ENCODE assay signal across 8 cellular contexts in genomic region chr12:56724989-56725722, GRCh38. TPM values are rescaled to one million over a fixed set of nuclear protein-coding genes. Genes with fewer than 3 reads are reported as not detected.
DNase-seq lines count a peak whose midpoint lies in the region; ATAC-seq, FAIRE-seq and TF ChIP-seq lines count a peak whose summit lies in the region.

Gene NACA, minus strand, starts transcription at chr12:56725299. Its CDS starts 778 bp downstream, at chr12:56724521.

- peak within 1 kb of the TSS; percentile 90 for H4K5ac ChIP-seq in H1 (ENCODE audit: insufficient read length, low read depth, low read length)

- H3K4ac ChIP-seq in H1 (replicated peaks; ENCODE audit: insufficient read length, low read depth, low read length) (peak within 1 kb of the TSS; percentile 10), mesenchymal stem cell (ENCODE audit: low read depth in 1 of 2, low read length in 2 of 2) (peak within 1 kb of the TSS; percentile 49 to 99)

- no peak; a peak in 1 of 4 replicates for TF ChIP-seq RAD21 in H1 (IDR thresholded peaks at IDR 0.05 in 1 of 2, conservative IDR thresholded peaks at IDR 0.05 in 1 of 2; ENCODE audit: low read depth in 2 of 2, low read length in 2 of 2)

- peaks cover 24 to 29% of the 10 kb centered on the region in 2 experiments for H4K20me1 ChIP-seq in H1 (replicated peaks in 1 of 2; ENCODE audit: control insufficient read depth in 1 of 2, insufficient read depth in 2 of 2, low read length in 2 of 2)

- peaks cover 14% of the 10 kb centered on the region for H3K79me1 ChIP-seq in H1 (ENCODE audit: low read depth, low read length)
- no peaks in the 10 kb centered on the region for H3K79me1 ChIP-seq in mesenchymal stem cell (replicated peaks; ENCODE audit: low read length, poor library complexity, severe bottlenecking)

- peak within 1 kb of the TSS; percentile 95 for H4K91ac ChIP-seq in H1 (replicated peaks; ENCODE audit: insufficient read length, low read length)
- peak within 1 kb of the TSS; percentile 85 for H4K91ac ChIP-seq in mesenchymal stem cell (ENCODE audit: low read length)

- no peaks in the 10 kb centered on the region; the same call in none of the 2 replicates for H3K23me2 ChIP-seq in H1 (ENCODE audit: low read depth, low read length)

- H3K18ac ChIP-seq in H1 (ENCODE audit: extremely low read depth, low read length) (peak within 1 kb of the TSS; percentile 98), mesenchymal stem cell (ENCODE audit: low read depth in 1 of 2, low read length in 2 of 2) (peak within 1 kb of the TSS; percentile 83 to 91)

- WGBS in H1 (ENCODE audit: extremely low coverage in 1 of 2, insufficient coverage in 1 of 2, insufficient read length in 1 of 2, insufficient replicate concordance in 2 of 2, low coverage in 1 of 2, low lambda C conversion rate in 2 of 2, missing lambda C conversion rate in 1 of 2), 2 experiments = 1% methylated on average over 38 of the region's 46 CpGs; no CpG with 5 or more reads in 1 of the 2 experiments
- WGBS in mesenchymal stem cell = 1% methylated on average over 45 of the region's 46 CpGs

- H3K9ac ChIP-seq in H1 (replicated peaks in 1 of 4; ENCODE audit: extremely low read depth in 1 of 4, low read depth in 3 of 4, low read length in 3 of 4) (peak within 1 kb of the TSS; percentile 91 to 100 (median 99)), mesenchymal stem cell (ENCODE audit: low read length) (peak within 1 kb of the TSS; percentile 98)

- H3K23ac ChIP-seq in H1 (ENCODE audit: insufficient read length) = no peak within 1 kb of the TSS
- peak within 1 kb of the TSS in 1 of 2 experiments; percentile 23 for H3K23ac ChIP-seq in mesenchymal stem cell (ENCODE audit: low read length in 2 of 2)

- H2BK120ac ChIP-seq in H1 (replicated peaks; ENCODE audit: low read depth, low read length) = peak within 1 kb of the TSS; percentile 24
- peak within 1 kb of the TSS; percentile 1 for H2BK120ac ChIP-seq in mesenchymal stem cell (ENCODE audit: low read depth, low read length)

- peak within 1 kb of the TSS; percentile 99 for H2BK5ac ChIP-seq in H1 (ENCODE audit: low read depth, low read length)
- peak within 1 kb of the TSS; percentile 91 for H2BK5ac ChIP-seq in mesenchymal stem cell (ENCODE audit: low read depth, low read length, poor library complexity, severe bottlenecking)

- H2AFZ ChIP-seq in H1 (ENCODE audit: low read length) (peak within 1 kb of the TSS; percentile 87; the same call in 1 of the 2 replicates), mesenchymal stem cell (ENCODE audit: low read depth, low read length) (no peak within 1 kb of the TSS)

- TF ChIP-seq POLR2A in H1 (IDR thresholded peaks at IDR 0.05; ENCODE audit: control extremely low read depth in 1 of 2, low read depth in 2 of 2, low read length in 2 of 2) = peak; percentile 93

- H3K79me2 ChIP-seq in H1 (ENCODE audit: control insufficient read depth in 1 of 2, insufficient read depth in 2 of 2, low read length in 2 of 2) = peaks cover 41 to 49% of the 10 kb centered on the region in 2 experiments

- peak; percentile 99 for DNase-seq in COLO829 (ENCODE audit: low spot score)
- peak; percentile 99 for DNase-seq in HTR-8/SVneo (ENCODE audit: insufficient read length, low spot score)
- peak; percentile 100 for DNase-seq in NOMO-1 treated with dmso at 0.1 percent for 144 hours (lab: John Stamatoyannopoulos, UW; ENCODE audit: unreplicated experiment)
- peak; percentile 86 to 94 (median 91) for DNase-seq in activated CD8-positive, alpha-beta memory T cell treated with anti-CD3 and anti-CD28 coated beads for 48 hours (ENCODE audit: low read depth in 2 of 3, low spot score in 2 of 3)
- DNase-seq in H1 (ENCODE audit: low read depth in 1 of 2, low spot score in 2 of 2) = peak; percentile 84 to 91
- DNase-seq in mesenchymal stem cell = peak; percentile 99
- peak; percentile 96 for DNase-seq in stimulated activated CD8-positive, alpha-beta memory T cell treated with anti-CD3 and anti-CD28 coated beads, Interleukin-12 subunit alpha, Interleukin-12 subunit beta, amount 100 ng/mL, for 4 hours (ENCODE audit: low read depth)

- no peak for TF ChIP-seq CTCF in H1 (IDR thresholded peaks at IDR 0.05; ENCODE audit: control extremely low read depth in 1 of 3, insufficient read depth in 1 of 3, low read depth in 1 of 3, low read length in 3 of 3)

- H3K9me3 ChIP-seq in H1 (ENCODE audit: insufficient read depth in 2 of 2, low read depth in 1 of 2, low read length in 1 of 2) (no peaks in the 10 kb centered on the region), mesenchymal stem cell (ENCODE audit: control insufficient read depth, low read length) (no peaks in the 10 kb centered on the region)

- H3K4me2 ChIP-seq in H1 (ENCODE audit: insufficient read depth in 1 of 2, low read depth in 2 of 2, low read length in 2 of 2) (peak within 1 kb of the TSS; percentile 74 to 96), mesenchymal stem cell (ENCODE audit: low read length, poor library complexity, severe bottlenecking) (peak within 1 kb of the TSS; percentile 95)

- H2BK20ac ChIP-seq in H1 (ENCODE audit: low read length) = no peak within 1 kb of the TSS

- TF ChIP-seq EP300 in H1 (IDR thresholded peaks at IDR 0.05; ENCODE audit: borderline replicate concordance in 1 of 2, low read depth in 2 of 2, low read length in 2 of 2) = no peak

- CTCF ChIA-PET in H1 (lab: Charles Lee; ENCODE audit: partially characterized antibody) = interaction anchor here (0.7 to 1.2 kb wide), 3 partner anchors 37 to 90 kb away, joined by 3 read pairs; partner anchors contain the start of gene PTGES3

- H4K8ac ChIP-seq in H1 (ENCODE audit: extremely low read depth, insufficient read depth, low read length) (peak within 1 kb of the TSS; percentile 99; the same call in 1 of the 2 replicates), mesenchymal stem cell (ENCODE audit: low read length) (peak within 1 kb of the TSS; percentile 89)

- H3K56ac ChIP-seq in H1 (replicated peaks; ENCODE audit: insufficient read length, low read depth, low read length) = peak within 1 kb of the TSS; percentile 71

- peaks cover 5 to 38% (median 16%) of the 10 kb centered on the region in 4 experiments; a peak in 6 of 8 replicates for H3K36me3 ChIP-seq in H1 (ENCODE audit: control insufficient read depth in 2 of 4, insufficient read depth in 4 of 4, low read length in 3 of 4)
- H3K36me3 ChIP-seq in mesenchymal stem cell (ENCODE audit: control insufficient read depth in 1 of 2, insufficient read depth in 2 of 2, low read depth in 1 of 2, low read length in 2 of 2) = peaks cover 14 to 37% of the 10 kb centered on the region in 2 experiments

- peak within 1 kb of the TSS; percentile 57 for H3K14ac ChIP-seq in H1 (ENCODE audit: insufficient read length)
- peak within 1 kb of the TSS in 1 of 2 experiments; percentile 89 for H3K14ac ChIP-seq in mesenchymal stem cell (ENCODE audit: low read length in 2 of 2)

- peak within 1 kb of the TSS; percentile 75 to 100 (median 98) for H3K4me3 ChIP-seq in H1 (ENCODE audit: extremely low read depth in 1 of 4, insufficient read depth in 2 of 4, low read depth in 3 of 4, low read length in 4 of 4)
- H3K4me3 ChIP-seq in mesenchymal stem cell (ENCODE audit: insufficient read depth in 1 of 2, low read depth in 1 of 2, low read length in 2 of 2) = peak within 1 kb of the TSS; percentile 67 to 97

- H3K4me1 ChIP-seq in H1 (replicated peaks in 1 of 4; ENCODE audit: control insufficient read depth in 3 of 4, insufficient read depth in 4 of 4, low read length in 3 of 4) (peaks cover 7 to 25% (median 16%) of the 10 kb centered on the region in 4 experiments; a peak in 6 of 7 replicates), mesenchymal stem cell (ENCODE audit: control insufficient read depth, insufficient read depth, low read depth, low read length) (peaks cover 10% of the 10 kb centered on the region)

- H3K27ac ChIP-seq in H1 (ENCODE audit: low read depth, low read length) (peak within 1 kb of the TSS; percentile 93), mesenchymal stem cell (ENCODE audit: low read length, poor library complexity, severe bottlenecking) (peak within 1 kb of the TSS; percentile 97)

- peak within 1 kb of the TSS; percentile 99; the same call in 1 of the 2 replicates for H2AK5ac ChIP-seq in H1 (ENCODE audit: low read depth, low read length)
- H2AK5ac ChIP-seq in mesenchymal stem cell (ENCODE audit: low read length, severe bottlenecking) = peak within 1 kb of the TSS; percentile 81

- FAIRE-seq in HTR-8/SVneo (lab: Jason Lieb, UNC) (peak; percentile 76), H1 (lab: Jason Lieb, UNC) (no peak)

- POLR2A ChIA-PET in H1 (lab: Charles Lee; ENCODE audit: partially characterized antibody) = interaction anchor here (0.5 to 43.7 kb wide), 37 partner anchors 11 to 703 kb away, joined by 3 to 1406 read pairs (median 4); partner anchors contain the start of genes ANKRD52, ATP5F1B, BAZ2A and NEMP1

- H3K27me3 ChIP-seq in H1 (replicated peaks in 1 of 4; ENCODE audit: control insufficient read depth in 3 of 4, extremely low read depth in 1 of 4, insufficient read depth in 3 of 4, low read length in 3 of 4) (no peaks in the 10 kb centered on the region), mesenchymal stem cell (ENCODE audit: control insufficient read depth in 1 of 2, insufficient read depth in 1 of 2, low read length in 2 of 2) (no peaks in the 10 kb centered on the region)

- H2BK12ac ChIP-seq in H1 (ENCODE audit: low read depth, low read length) (peak within 1 kb of the TSS; percentile 75; the same call in 1 of the 2 replicates), mesenchymal stem cell (ENCODE audit: low read length in 2 of 2) (peak within 1 kb of the TSS in 1 of 2 experiments; percentile 6)

- peak; percentile 83 for ATAC-seq in GM21367 (IDR thresholded peaks at IDR 0.05; ENCODE audit: unreplicated experiment)

- H2BK15ac ChIP-seq in H1 (ENCODE audit: low read length) (0 out of 2 replicates have a peak within 1 kb of the TSS, but pooled peaks have one; percentile 72), mesenchymal stem cell (ENCODE audit: low read depth, poor library complexity, severe bottlenecking) (peak within 1 kb of the TSS; percentile 88)

TF ChIP-seq in H1, 55 proteins besides CTCF, POLR2A, EP300 and RAD21 (continues in another document):
- TF ChIP-seq EZH2 (IDR thresholded peaks at IDR 0.05; ENCODE audit: low read depth, low read length, severe bottlenecking) (no peak), CREB1 (IDR thresholded peaks at IDR 0.05) (peak; percentile 18; the same call in 1 of the 2 replicates), KDM1A (IDR thresholded peaks at IDR 0.05; ENCODE audit: borderline replicate concordance, low read length) (no peak), PHF8 (conservative IDR thresholded peaks at IDR 0.05; ENCODE audit: low read depth, low read length) (peak; percentile 92)

RNA-seq across cellular contexts. Expression of gene NACA, which starts in this region (rescaled TPM):
- 1,027 and 1,063 TPM in 2 replicates for total RNA-seq in H1 (2021; fragmentation: NEBNext Ultra II Directional; extraction: Animal tissue kit (Norgen Biotek cat#: 25700))
- polyA plus RNA-seq in H1 (2011; rRNA removed) = 225 and 511 TPM in 2 replicates
- 1,076 TPM for polyA plus RNA-seq in H1 (2011; cell fraction: cytosol; rRNA removed)
- polyA plus RNA-seq in H1 (2011; cell fraction: nucleus; rRNA removed) = 299 TPM
- polyA plus RNA-seq in H1 (2012, experiment 1 of 2) = 1,882 to 2,192 TPM (median 1,951 TPM) in 4 replicates
- 616 TPM for polyA plus RNA-seq in H1 (2012, experiment 2 of 2)
- 1,593 TPM for polyA plus RNA-seq in H1 (2013, experiment 1 of 2)
- 1,694 TPM for polyA plus RNA-seq in H1 (2013, experiment 2 of 2)
- 244 and 284 TPM in 2 replicates for polyA minus RNA-seq in H1 (2011; rRNA and poly(A)+ RNA removed)
- 172 TPM for polyA minus RNA-seq in H1 (2011; cell fraction: cytosol; rRNA and poly(A)+ RNA removed)
- polyA minus RNA-seq in H1 (2011; cell fraction: nucleus; rRNA and poly(A)+ RNA removed) = 249 TPM
- polyA plus RNA-seq in mesenchymal stem cell (2013, experiment 1 of 2) = 1,835 TPM
- 1,781 TPM for polyA plus RNA-seq in mesenchymal stem cell (2013, experiment 2 of 2)

Comparison
In these comparisons a context has a peak if more than half of its experiments do, and no peak if none do; other contexts are left out.
1. Peak in every context shown above with its lines: DNase-seq, ATAC-seq, H3K4me3 ChIP-seq and H3K27ac ChIP-seq.